In the genomic region with DNA sequence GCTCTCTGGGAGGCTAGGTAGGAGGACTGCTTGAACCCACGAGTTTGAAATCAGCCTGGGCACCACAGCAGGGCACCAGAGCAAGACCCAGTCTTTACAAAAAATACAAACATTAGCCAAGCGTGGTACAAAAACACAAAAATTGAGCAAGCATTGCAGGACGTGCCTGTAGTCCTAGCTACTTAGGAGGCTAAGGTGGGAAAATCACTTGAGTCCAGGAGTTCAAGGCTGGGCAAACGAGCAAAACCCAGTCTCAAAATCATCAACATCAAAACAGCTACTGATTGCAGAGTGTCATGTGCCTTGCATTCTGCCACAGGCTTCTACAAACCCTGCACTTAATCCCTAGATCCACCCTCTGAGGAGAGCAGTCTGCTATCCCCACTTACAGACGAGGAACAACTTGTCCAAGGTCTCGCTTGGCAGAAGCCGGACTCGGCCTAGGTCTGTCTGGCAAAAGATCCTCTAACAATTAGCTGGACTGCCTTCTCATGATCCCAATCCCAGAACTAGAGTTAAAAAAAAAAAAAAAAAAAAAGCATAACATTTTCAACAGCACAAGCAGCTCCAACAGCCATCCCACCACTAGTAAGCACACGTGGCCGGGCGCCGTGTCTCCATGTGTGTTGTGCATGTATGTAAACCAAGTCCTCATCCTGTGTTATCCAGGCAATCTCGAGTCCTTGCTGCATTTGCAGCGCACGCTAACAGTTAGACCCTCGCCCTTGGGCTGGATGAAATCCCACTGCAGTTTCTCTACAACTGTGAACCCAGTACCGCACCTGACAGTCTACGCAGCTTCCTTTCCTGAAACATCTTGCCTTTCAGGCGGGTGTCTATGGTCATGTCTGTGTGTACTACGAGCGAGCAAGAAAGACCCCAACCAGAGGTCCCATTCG, we compare ENCODE assay signal across 1 cellular context.
TF ChIP-seq lines count a peak whose summit lies in the region.

No MANE protein-coding gene starts in this region.

TF ChIP-seq in HepG2, 621 proteins besides CTCF, POLR2A, EP300 and RAD21 (continued from another document and continues in another):
- TF ChIP-seq ZNF549 (CRISPR knock-in tag; IDR thresholded peaks at IDR 0.05), result no peak
- TF ChIP-seq, protein P1, sequence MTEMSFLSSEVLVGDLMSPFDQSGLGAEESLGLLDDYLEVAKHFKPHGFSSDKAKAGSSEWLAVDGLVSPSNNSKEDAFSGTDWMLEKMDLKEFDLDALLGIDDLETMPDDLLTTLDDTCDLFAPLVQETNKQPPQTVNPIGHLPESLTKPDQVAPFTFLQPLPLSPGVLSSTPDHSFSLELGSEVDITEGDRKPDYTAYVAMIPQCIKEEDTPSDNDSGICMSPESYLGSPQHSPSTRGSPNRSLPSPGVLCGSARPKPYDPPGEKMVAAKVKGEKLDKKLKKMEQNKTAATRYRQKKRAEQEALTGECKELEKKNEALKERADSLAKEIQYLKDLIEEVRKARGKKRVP (CRISPR knock-in tag; IDR thresholded peaks at IDR 0.05), result no peak
- TF ChIP-seq, protein P2, sequence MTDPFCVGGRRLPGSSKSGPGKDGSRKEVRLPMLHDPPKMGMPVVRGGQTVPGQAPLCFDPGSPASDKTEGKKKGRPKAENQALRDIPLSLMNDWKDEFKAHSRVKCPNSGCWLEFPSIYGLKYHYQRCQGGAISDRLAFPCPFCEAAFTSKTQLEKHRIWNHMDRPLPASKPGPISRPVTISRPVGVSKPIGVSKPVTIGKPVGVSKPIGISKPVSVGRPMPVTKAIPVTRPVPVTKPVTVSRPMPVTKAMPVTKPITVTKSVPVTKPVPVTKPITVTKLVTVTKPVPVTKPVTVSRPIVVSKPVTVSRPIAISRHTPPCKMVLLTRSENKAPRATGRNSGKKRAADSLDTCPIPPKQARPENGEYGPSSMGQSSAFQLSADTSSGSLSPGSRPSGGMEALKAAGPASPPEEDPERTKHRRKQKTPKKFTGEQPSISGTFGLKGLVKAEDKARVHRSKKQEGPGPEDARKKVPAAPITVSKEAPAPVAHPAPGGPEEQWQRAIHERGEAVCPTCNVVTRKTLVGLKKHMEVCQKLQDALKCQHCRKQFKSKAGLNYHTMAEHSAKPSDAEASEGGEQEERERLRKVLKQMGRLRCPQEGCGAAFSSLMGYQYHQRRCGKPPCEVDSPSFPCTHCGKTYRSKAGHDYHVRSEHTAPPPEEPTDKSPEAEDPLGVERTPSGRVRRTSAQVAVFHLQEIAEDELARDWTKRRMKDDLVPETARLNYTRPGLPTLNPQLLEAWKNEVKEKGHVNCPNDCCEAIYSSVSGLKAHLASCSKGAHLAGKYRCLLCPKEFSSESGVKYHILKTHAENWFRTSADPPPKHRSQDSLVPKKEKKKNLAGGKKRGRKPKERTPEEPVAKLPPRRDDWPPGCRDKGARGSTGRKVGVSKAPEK (CRISPR knock-in tag; IDR thresholded peaks at IDR 0.05; ENCODE audit: borderline replicate concordance), result no peak
- TF ChIP-seq ZNF790 (CRISPR knock-in tag; IDR thresholded peaks at IDR 0.05; ENCODE audit: borderline replicate concordance), result no peak
- TF ChIP-seq, protein P3, sequence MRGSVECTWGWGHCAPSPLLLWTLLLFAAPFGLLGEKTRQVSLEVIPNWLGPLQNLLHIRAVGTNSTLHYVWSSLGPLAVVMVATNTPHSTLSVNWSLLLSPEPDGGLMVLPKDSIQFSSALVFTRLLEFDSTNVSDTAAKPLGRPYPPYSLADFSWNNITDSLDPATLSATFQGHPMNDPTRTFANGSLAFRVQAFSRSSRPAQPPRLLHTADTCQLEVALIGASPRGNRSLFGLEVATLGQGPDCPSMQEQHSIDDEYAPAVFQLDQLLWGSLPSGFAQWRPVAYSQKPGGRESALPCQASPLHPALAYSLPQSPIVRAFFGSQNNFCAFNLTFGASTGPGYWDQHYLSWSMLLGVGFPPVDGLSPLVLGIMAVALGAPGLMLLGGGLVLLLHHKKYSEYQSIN (CRISPR knock-in tag; IDR thresholded peaks at IDR 0.05; ENCODE audit: borderline replicate concordance), result no peak
- TF ChIP-seq NRL (CRISPR knock-in tag; IDR thresholded peaks at IDR 0.05; ENCODE audit: borderline replicate concordance), result no peak
- no peak for TF ChIP-seq ZNF709 (CRISPR knock-in tag; IDR thresholded peaks at IDR 0.05)
- TF ChIP-seq ZNF841 (CRISPR knock-in tag; IDR thresholded peaks at IDR 0.05; ENCODE audit: borderline replicate concordance), result no peak
- no peak for TF ChIP-seq SMAD1 (CRISPR knock-in tag; IDR thresholded peaks at IDR 0.05; ENCODE audit: borderline replicate concordance, low read depth)
- no peak for TF ChIP-seq CAMTA2 (CRISPR knock-in tag; IDR thresholded peaks at IDR 0.05; ENCODE audit: borderline replicate concordance)
- TF ChIP-seq, protein P4, sequence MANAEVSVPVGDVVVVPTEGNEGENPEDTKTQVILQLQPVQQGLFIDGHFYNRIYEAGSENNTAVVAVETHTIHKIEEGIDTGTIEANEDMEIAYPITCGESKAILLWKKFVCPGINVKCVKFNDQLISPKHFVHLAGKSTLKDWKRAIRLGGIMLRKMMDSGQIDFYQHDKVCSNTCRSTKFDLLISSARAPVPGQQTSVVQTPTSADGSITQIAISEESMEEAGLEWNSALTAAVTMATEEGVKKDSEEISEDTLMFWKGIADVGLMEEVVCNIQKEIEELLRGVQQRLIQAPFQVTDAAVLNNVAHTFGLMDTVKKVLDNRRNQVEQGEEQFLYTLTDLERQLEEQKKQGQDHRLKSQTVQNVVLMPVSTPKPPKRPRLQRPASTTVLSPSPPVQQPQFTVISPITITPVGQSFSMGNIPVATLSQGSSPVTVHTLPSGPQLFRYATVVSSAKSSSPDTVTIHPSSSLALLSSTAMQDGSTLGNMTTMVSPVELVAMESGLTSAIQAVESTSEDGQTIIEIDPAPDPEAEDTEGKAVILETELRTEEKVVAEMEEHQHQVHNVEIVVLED (CRISPR knock-in tag; IDR thresholded peaks at IDR 0.05; ENCODE audit: borderline replicate concordance), result no peak
- no peak for TF ChIP-seq KAT2B (IDR thresholded peaks at IDR 0.05; ENCODE audit: borderline replicate concordance, low read depth, low read length)
- TF ChIP-seq ZKSCAN1 (IDR thresholded peaks at IDR 0.05; ENCODE audit: low read length), result no peak
- no peak for TF ChIP-seq NONO (IDR thresholded peaks at IDR 0.05)
- TF ChIP-seq NONO (CRISPR knock-in tag; conservative IDR thresholded peaks at IDR 0.05), result no peak
- no peak for TF ChIP-seq ZNF598 (CRISPR knock-in tag; IDR thresholded peaks at IDR 0.05; ENCODE audit: borderline replicate concordance)
- TF ChIP-seq GATAD2A (CRISPR knock-in tag; IDR thresholded peaks at IDR 0.05), result peak; percentile 40; the same call in 1 of the 2 replicates
- no peak for TF ChIP-seq ZNF556 (CRISPR knock-in tag; IDR thresholded peaks at IDR 0.05; ENCODE audit: borderline replicate concordance)
- TF ChIP-seq, protein P5, sequence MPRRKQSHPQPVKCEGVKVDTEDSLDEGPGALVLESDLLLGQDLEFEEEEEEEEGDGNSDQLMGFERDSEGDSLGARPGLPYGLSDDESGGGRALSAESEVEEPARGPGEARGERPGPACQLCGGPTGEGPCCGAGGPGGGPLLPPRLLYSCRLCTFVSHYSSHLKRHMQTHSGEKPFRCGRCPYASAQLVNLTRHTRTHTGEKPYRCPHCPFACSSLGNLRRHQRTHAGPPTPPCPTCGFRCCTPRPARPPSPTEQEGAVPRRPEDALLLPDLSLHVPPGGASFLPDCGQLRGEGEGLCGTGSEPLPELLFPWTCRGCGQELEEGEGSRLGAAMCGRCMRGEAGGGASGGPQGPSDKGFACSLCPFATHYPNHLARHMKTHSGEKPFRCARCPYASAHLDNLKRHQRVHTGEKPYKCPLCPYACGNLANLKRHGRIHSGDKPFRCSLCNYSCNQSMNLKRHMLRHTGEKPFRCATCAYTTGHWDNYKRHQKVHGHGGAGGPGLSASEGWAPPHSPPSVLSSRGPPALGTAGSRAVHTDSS (CRISPR knock-in tag; conservative IDR thresholded peaks at IDR 0.05), result no peak
- TF ChIP-seq, protein P6, sequence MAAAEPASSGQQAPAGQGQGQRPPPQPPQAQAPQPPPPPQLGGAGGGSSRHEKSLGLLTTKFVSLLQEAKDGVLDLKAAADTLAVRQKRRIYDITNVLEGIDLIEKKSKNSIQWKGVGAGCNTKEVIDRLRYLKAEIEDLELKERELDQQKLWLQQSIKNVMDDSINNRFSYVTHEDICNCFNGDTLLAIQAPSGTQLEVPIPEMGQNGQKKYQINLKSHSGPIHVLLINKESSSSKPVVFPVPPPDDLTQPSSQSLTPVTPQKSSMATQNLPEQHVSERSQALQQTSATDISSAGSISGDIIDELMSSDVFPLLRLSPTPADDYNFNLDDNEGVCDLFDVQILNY (CRISPR knock-in tag; conservative IDR thresholded peaks at IDR 0.05), result no peak
- TF ChIP-seq ZBTB8A (CRISPR knock-in tag; IDR thresholded peaks at IDR 0.05; ENCODE audit: borderline replicate concordance, low read depth), result no peak
- no peak; the same call in 1 of the 2 replicates for TF ChIP-seq FOXJ3 (CRISPR knock-in tag; IDR thresholded peaks at IDR 0.05; ENCODE audit: borderline replicate concordance)
- TF ChIP-seq ZNF430 (CRISPR knock-in tag; IDR thresholded peaks at IDR 0.05), result no peak
- TF ChIP-seq, protein P7, sequence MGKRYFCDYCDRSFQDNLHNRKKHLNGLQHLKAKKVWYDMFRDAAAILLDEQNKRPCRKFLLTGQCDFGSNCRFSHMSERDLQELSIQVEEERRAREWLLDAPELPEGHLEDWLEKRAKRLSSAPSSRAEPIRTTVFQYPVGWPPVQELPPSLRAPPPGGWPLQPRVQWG (CRISPR knock-in tag; IDR thresholded peaks at IDR 0.05; ENCODE audit: borderline replicate concordance, low read depth), result no peak
- no peak for TF ChIP-seq DNMT3B (CRISPR knock-in tag; conservative IDR thresholded peaks at IDR 0.05)
- no peak for TF ChIP-seq ZNF367 (CRISPR knock-in tag; IDR thresholded peaks at IDR 0.05; ENCODE audit: borderline replicate concordance)
- TF ChIP-seq, protein P8, sequence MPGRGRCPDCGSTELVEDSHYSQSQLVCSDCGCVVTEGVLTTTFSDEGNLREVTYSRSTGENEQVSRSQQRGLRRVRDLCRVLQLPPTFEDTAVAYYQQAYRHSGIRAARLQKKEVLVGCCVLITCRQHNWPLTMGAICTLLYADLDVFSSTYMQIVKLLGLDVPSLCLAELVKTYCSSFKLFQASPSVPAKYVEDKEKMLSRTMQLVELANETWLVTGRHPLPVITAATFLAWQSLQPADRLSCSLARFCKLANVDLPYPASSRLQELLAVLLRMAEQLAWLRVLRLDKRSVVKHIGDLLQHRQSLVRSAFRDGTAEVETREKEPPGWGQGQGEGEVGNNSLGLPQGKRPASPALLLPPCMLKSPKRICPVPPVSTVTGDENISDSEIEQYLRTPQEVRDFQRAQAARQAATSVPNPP (CRISPR knock-in tag; IDR thresholded peaks at IDR 0.05), result no peak
- TF ChIP-seq ZNF101 (CRISPR knock-in tag; IDR thresholded peaks at IDR 0.05; ENCODE audit: borderline replicate concordance, low read depth), result no peak
- TF ChIP-seq ZNF816 (CRISPR knock-in tag; IDR thresholded peaks at IDR 0.05; ENCODE audit: borderline replicate concordance), result 0 out of 2 replicates have a peak, but pooled peaks have one; percentile 43
- no peak for TF ChIP-seq ZC3H4 (CRISPR knock-in tag; IDR thresholded peaks at IDR 0.05; ENCODE audit: borderline replicate concordance)
- TF ChIP-seq IRX3 (CRISPR knock-in tag; IDR thresholded peaks at IDR 0.05; ENCODE audit: borderline replicate concordance, low read depth), result no peak
- no peak for TF ChIP-seq KDM1A (CRISPR knock-in tag; IDR thresholded peaks at IDR 0.05)
- TF ChIP-seq RELA (CRISPR knock-in tag; IDR thresholded peaks at IDR 0.05), result no peak
- peak; percentile 92 for TF ChIP-seq PITX1 (CRISPR knock-in tag; IDR thresholded peaks at IDR 0.05)
- TF ChIP-seq ZFY (CRISPR knock-in tag; IDR thresholded peaks at IDR 0.05), result no peak
- 0 out of 2 replicates have a peak, but pooled peaks have one; percentile 34 for TF ChIP-seq HMG20A (CRISPR knock-in tag; IDR thresholded peaks at IDR 0.05; ENCODE audit: borderline replicate concordance)
- TF ChIP-seq ZNF557 (CRISPR knock-in tag; IDR thresholded peaks at IDR 0.05), result no peak
- TF ChIP-seq, protein P9, sequence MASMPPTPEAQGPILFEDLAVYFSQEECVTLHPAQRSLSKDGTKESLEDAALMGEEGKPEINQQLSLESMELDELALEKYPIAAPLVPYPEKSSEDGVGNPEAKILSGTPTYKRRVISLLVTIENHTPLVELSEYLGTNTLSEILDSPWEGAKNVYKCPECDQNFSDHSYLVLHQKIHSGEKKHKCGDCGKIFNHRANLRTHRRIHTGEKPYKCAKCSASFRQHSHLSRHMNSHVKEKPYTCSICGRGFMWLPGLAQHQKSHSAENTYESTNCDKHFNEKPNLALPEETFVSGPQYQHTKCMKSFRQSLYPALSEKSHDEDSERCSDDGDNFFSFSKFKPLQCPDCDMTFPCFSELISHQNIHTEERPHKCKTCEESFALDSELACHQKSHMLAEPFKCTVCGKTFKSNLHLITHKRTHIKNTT (CRISPR knock-in tag; IDR thresholded peaks at IDR 0.05), result no peak
- no peak for TF ChIP-seq AGO2 (optimal IDR thresholded peaks at IDR 0.05; ENCODE audit: low read depth, low read length)
- TF ChIP-seq DMAP1 (CRISPR knock-in tag; IDR thresholded peaks at IDR 0.05), result no peak
- TF ChIP-seq, protein P10, sequence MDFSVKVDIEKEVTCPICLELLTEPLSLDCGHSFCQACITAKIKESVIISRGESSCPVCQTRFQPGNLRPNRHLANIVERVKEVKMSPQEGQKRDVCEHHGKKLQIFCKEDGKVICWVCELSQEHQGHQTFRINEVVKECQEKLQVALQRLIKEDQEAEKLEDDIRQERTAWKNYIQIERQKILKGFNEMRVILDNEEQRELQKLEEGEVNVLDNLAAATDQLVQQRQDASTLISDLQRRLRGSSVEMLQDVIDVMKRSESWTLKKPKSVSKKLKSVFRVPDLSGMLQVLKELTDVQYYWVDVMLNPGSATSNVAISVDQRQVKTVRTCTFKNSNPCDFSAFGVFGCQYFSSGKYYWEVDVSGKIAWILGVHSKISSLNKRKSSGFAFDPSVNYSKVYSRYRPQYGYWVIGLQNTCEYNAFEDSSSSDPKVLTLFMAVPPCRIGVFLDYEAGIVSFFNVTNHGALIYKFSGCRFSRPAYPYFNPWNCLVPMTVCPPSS (IDR thresholded peaks at IDR 0.05), result no peak
- TF ChIP-seq GTF2F1 (IDR thresholded peaks at IDR 0.05; ENCODE audit: low read length), result no peak
- TF ChIP-seq BORCS8-MEF2B (CRISPR knock-in tag; IDR thresholded peaks at IDR 0.05), result no peak
- 0 out of 2 replicates have a peak, but pooled peaks have one; percentile 14 for TF ChIP-seq TBX3 (IDR thresholded peaks at IDR 0.05; ENCODE audit: borderline replicate concordance)
- TF ChIP-seq, protein P11, sequence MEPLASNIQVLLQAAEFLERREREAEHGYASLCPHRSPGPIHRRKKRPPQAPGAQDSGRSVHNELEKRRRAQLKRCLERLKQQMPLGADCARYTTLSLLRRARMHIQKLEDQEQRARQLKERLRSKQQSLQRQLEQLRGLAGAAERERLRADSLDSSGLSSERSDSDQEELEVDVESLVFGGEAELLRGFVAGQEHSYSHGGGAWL (CRISPR knock-in tag; IDR thresholded peaks at IDR 0.05), result no peak
- TF ChIP-seq ZNF788 (CRISPR knock-in tag; IDR thresholded peaks at IDR 0.05; ENCODE audit: borderline replicate concordance), result 0 out of 2 replicates have a peak, but pooled peaks have one; percentile 5
- no peak for TF ChIP-seq ZNF660 (CRISPR knock-in tag; IDR thresholded peaks at IDR 0.05; ENCODE audit: borderline replicate concordance, low read depth)
- no peak for TF ChIP-seq ARHGAP35 (CRISPR knock-in tag; IDR thresholded peaks at IDR 0.05; ENCODE audit: borderline replicate concordance)
- no peak for TF ChIP-seq XBP1 (CRISPR knock-in tag; IDR thresholded peaks at IDR 0.05)
- TF ChIP-seq SP140L (CRISPR knock-in tag; IDR thresholded peaks at IDR 0.05; ENCODE audit: borderline replicate concordance), result no peak
- no peak for TF ChIP-seq MAZ (IDR thresholded peaks at IDR 0.05; ENCODE audit: borderline replicate concordance, low read depth, low read length)
- TF ChIP-seq MAZ (CRISPR knock-in tag; IDR thresholded peaks at IDR 0.05; ENCODE audit: low read depth), result no peak
